In the genomic region with DNA sequence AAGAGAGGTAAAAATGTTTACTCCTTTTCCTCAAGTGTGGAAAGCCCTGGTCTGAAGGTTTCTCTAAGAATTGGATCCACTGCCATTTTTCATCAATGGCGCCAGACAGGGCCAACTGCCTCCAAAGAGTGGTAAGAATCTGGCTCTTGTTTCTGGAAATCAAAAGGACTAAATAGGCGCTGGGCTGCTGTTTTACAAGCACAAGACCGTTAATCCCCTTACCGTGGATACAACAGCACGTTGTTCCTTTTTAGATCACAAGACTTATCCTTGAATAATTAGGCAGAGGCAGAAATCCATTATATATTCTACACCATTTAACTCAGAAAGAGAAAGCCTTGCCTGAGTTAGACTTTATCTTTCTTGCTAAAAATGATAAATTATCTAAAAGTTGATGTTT, we compare ENCODE assay signal across 36 cellular contexts.
"Had no signal": no experiment of that assay in that cellular context is flagged by ENCODE, and none has a peak within 500 bp of the region (broad histone marks: within the 10 kb centered on the region; RNA-seq: fewer than 3 reads in every experiment).

No MANE protein-coding gene starts in this region.

- H3K4me1 ChIP-seq: Peyer's patch, SJSA1 had no signal

- H3K4me3 ChIP-seq: Peyer's patch, SJSA1 had no signal

- ATAC-seq: activated CD8-positive, alpha-beta memory T cell treated with anti-CD3 and anti-CD28 coated beads, Interleukin-2, amount 10 ng/mL, durations not matched to agents 7 days and 5 days; PC-3; SK-N-SH treated with all-trans-retinoic acid at 6 μM for 48 hours had no signal

- DNase-seq: activated CD4-positive, alpha-beta memory T cell treated with anti-CD3 and anti-CD28 coated beads, Interleukin-2, amount 10 ng/mL, durations not matched to agents 7 days and 5 days; activated CD4-positive, alpha-beta T cell treated with anti-CD3 and anti-CD28 coated beads for 1 hour; activated CD4-positive, alpha-beta T cell treated with anti-CD3 and anti-CD28 coated beads for 48 hours; activated CD4-positive, CD25-positive, alpha-beta regulatory T cell; activated CD8-positive, alpha-beta memory T cell treated with anti-CD3 and anti-CD28 coated beads for 24 hours; activated CD8-positive, alpha-beta memory T cell treated with anti-CD3 and anti-CD28 coated beads, Interleukin-2, amount 10 ng/mL, durations not matched to agents 7 days and 5 days; activated CD8-positive, alpha-beta memory T cell treated with anti-CD3 and anti-CD28 coated beads, Interleukin-2, amount 50 U/mL, for 48 hours; activated effector memory CD4-positive, alpha-beta T cell treated with Interleukin-2 at 50 U/mL for 16 hours; activated naive CD4-positive, alpha-beta T cell treated with anti-CD3 and anti-CD28 coated beads, Interleukin-2, amount 50 U/mL, for 16 hours; activated naive CD8-positive, alpha-beta T cell treated with anti-CD3 and anti-CD28 coated beads for 36 hours; activated T-cell treated with anti-CD3 and anti-CD28 coated beads, Interleukin-2, amount 50 U/mL, for 48 hours; amniotic stem cell; aorta; brain microvascular endothelial cell; central memory CD4-positive, alpha-beta T cell; Karpas-422; KBM-7; NCI-H1105; NCI-H1417 treated with DMSO at 0.1 percent for 48 hours; NCI-H1930; NCI-H2081 treated with DMSO at 0.1 percent for 48 hours; NCI-H2171; NCI-H510A; NCI-H69; NK-92 treated with Interleukin-12 subunit alpha and Interleukin-12 subunit beta, amount 100 ng/mL, for 24 hours; PC-3; Peyer's patch; RPMI8226; SHP77 treated with DMSO at 0.1 percent for 48 hours; T-helper 1 cell; T-helper 2 cell; T-helper 9 cell; WERI-Rb-1 had no signal

- H3K9me3 ChIP-seq: Peyer's patch, SJSA1 had no signal

- H3K36me3 Mint-ChIP-seq: activated CD8-positive, alpha-beta memory T cell treated with anti-CD3 and anti-CD28 coated beads, Interleukin-2, amount 10 ng/mL, durations not matched to agents 7 days and 5 days; activated naive CD8-positive, alpha-beta T cell treated with anti-CD3 and anti-CD28 coated beads for 36 hours had no signal

- H3K9me3 Mint-ChIP-seq: activated CD4-positive, alpha-beta memory T cell treated with anti-CD3 and anti-CD28 coated beads, Interleukin-2, amount 10 ng/mL, durations not matched to agents 7 days and 5 days; activated naive CD8-positive, alpha-beta T cell treated with anti-CD3 and anti-CD28 coated beads for 36 hours; IgD-negative memory B cell had no signal

- H3K4me1 Mint-ChIP-seq: activated naive CD8-positive, alpha-beta T cell treated with anti-CD3 and anti-CD28 coated beads for 36 hours had no signal

- H3K36me3 ChIP-seq: brain microvascular endothelial cell, Peyer's patch, SJSA1, WERI-Rb-1 had no signal

- H3K4me3 Mint-ChIP-seq: activated CD4-positive, alpha-beta memory T cell treated with anti-CD3 and anti-CD28 coated beads, Interleukin-2, amount 10 ng/mL, durations not matched to agents 7 days and 5 days; activated CD8-positive, alpha-beta memory T cell treated with anti-CD3 and anti-CD28 coated beads, Interleukin-2, amount 10 ng/mL, durations not matched to agents 7 days and 5 days; activated naive CD8-positive, alpha-beta T cell treated with anti-CD3 and anti-CD28 coated beads for 36 hours; IgD-negative memory B cell had no signal

- H3K27ac Mint-ChIP-seq: activated CD4-positive, alpha-beta memory T cell treated with anti-CD3 and anti-CD28 coated beads, Interleukin-2, amount 10 ng/mL, durations not matched to agents 7 days and 5 days; activated CD8-positive, alpha-beta memory T cell treated with anti-CD3 and anti-CD28 coated beads, Interleukin-2, amount 10 ng/mL, durations not matched to agents 7 days and 5 days; activated naive CD8-positive, alpha-beta T cell treated with anti-CD3 and anti-CD28 coated beads for 36 hours; IgD-negative memory B cell had no signal

- H3K27me3 ChIP-seq: brain microvascular endothelial cell, Peyer's patch, SJSA1 had no signal

- H3K27me3 Mint-ChIP-seq: activated CD8-positive, alpha-beta memory T cell treated with anti-CD3 and anti-CD28 coated beads, Interleukin-2, amount 10 ng/mL, durations not matched to agents 7 days and 5 days; activated naive CD8-positive, alpha-beta T cell treated with anti-CD3 and anti-CD28 coated beads for 36 hours had no signal
